1 cellular context compared by ENCODE assay signal in genomic region chr17:41733348-41734138, GRCh38.
TF ChIP-seq lines count a peak whose summit lies in the region.

No MANE protein-coding gene starts in this region.

TF ChIP-seq in HCT116, 20 proteins besides CTCF, POLR2A, EP300 and RAD21 (continued from another document):
- TF ChIP-seq ZBTB33 (IDR thresholded peaks at IDR 0.05; ENCODE audit: extremely low read depth, insufficient replicate concordance, low read length) = no peak
- TF ChIP-seq EZH2phosphoT487 (IDR thresholded peaks at IDR 0.05; ENCODE audit: borderline replicate concordance) = no peak
- TF ChIP-seq SP1 (IDR thresholded peaks at IDR 0.05; ENCODE audit: low read depth) = no peak
- no peak for TF ChIP-seq MAX (IDR thresholded peaks at IDR 0.05)
TF ChIP-seq in HCT116: peak in this region for 0.
